In the genomic region with DNA sequence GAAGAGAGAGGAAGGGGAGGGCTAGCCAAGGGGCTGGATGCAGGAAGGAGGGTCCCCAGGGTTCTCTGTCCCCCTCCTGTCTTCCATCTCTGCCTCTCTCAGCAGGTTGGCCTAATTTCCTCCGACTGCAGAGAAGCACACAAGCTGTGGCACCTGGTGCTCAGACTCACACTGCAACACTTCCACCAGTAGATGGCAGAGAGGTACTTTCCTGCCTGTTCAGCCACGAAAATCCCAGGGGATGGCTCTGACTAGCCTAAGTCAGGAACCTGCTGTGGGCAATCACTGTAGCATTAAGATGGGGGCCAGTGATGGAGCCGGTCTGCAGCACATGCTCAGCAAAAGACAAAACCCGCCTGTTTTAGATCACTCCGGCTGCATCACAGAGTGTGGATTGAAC, we compare ENCODE assay signal across 12 cellular contexts. TPM values are rescaled to one million over a fixed set of nuclear protein-coding genes. Genes with fewer than 3 reads are reported as not detected.
"Had no signal": no experiment of that assay in that cellular context is flagged by ENCODE, and none has a peak within 500 bp of the region (broad histone marks: within the 10 kb centered on the region; RNA-seq: fewer than 3 reads in every experiment).

No MANE protein-coding gene starts in this region.

RNA-seq across cellular contexts. Expression of gene SMIM34, which starts 5.9 kb away (rescaled TPM):
- total RNA-seq: esophagus muscularis mucosa, fibroblast of villous mesenchyme, gastroesophageal sphincter, left cardiac atrium, mucosa of gallbladder, myocyte, natural killer cell, neural crest cell, osteocyte, right atrium auricular region had no signal
- polyA plus RNA-seq: immature natural killer cell, small intestine had no signal
